Comparison of ENCODE assay signal across 20 cellular contexts in the genomic region with DNA sequence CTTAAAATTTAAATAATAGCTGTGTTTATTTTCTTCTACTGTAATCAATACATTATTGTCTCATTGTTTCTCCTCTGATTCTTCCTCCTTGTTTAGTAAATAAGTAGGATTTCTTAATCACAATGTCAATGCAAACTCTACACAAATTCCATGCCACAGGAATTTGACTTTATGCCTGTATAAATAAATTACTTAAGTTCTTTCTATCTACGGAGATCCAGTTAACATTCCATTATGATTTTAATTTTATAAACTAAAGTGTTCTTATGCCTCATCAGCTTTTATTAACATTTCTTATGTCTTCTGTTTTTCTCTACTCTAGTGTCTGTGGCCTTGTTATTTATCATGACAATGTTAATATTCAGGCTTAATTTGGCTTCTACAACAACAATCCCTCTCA.
DNase-seq lines count a peak whose midpoint lies in the region; ATAC-seq and TF ChIP-seq lines count a peak whose summit lies in the region.
"Had no signal": no experiment of that assay in that cellular context is flagged by ENCODE, and none has a peak within 500 bp of the region (broad histone marks: within the 10 kb centered on the region; RNA-seq: fewer than 3 reads in every experiment).

No MANE protein-coding gene starts in this region.

- H3K79me2 ChIP-seq in GM23338 (replicated peaks; ENCODE audit: insufficient read depth): no peaks in the 10 kb centered on the region

- no peak overlapping the region for H3K27ac ChIP-seq in GM23338 (ENCODE audit: low read depth)
- H3K27ac ChIP-seq in iPS-20b (ENCODE audit: low read length): no peak overlapping the region
- H3K27ac ChIP-seq: BLaER1 had no signal

- no peaks in the 10 kb centered on the region for H3K9me3 Mint-ChIP-seq in GM23338
- H3K9me3 Mint-ChIP-seq: CD14-positive monocyte had no signal

- H3K27ac Mint-ChIP-seq in GM23338: peak overlapping the region; percentile 40; the same call in 1 of the 2 replicates
- H3K27ac Mint-ChIP-seq: CD14-positive monocyte; CD4-positive, alpha-beta memory T cell; CD4-positive, CD25-positive, alpha-beta regulatory T cell had no signal

- H3K9me3 ChIP-seq in iPS-20b (ENCODE audit: insufficient read depth, low read depth, low read length): no peaks in the 10 kb centered on the region
- H3K9me3 ChIP-seq: BE2C, BLaER1, Caco-2 had no signal

- peak overlapping the region; percentile 30; the same call in 1 of the 2 replicates for H3K4me2 ChIP-seq in GM23338
- H3K4me2 ChIP-seq: BLaER1 had no signal

- H3K27me3 Mint-ChIP-seq in GM23338 (ENCODE audit: insufficient read depth, low read depth, poor library complexity): peaks cover 1% of the 10 kb centered on the region
- H3K27me3 Mint-ChIP-seq: CD4-positive, alpha-beta memory T cell; CD4-positive, CD25-positive, alpha-beta regulatory T cell had no signal

- no peak for DNase-seq in GM23338 (ENCODE audit: low spot score)
- DNase-seq in HCEC 1CT: peak; percentile 8
- peak; percentile 2 for DNase-seq in astrocyte of the hippocampus (ENCODE audit: low read depth, low spot score)
- DNase-seq in NCI-H1105 (lab: John Stamatoyannopoulos, UW): no peak
- no peak for DNase-seq in effector CD4-positive, alpha-beta T cell
- DNase-seq in SK-N-DZ (ENCODE audit: low spot score): no peak
- DNase-seq: 8988T; ACHN; BE2C; C1 segment of cervical spinal cord; Caco-2; Calu3; CD4-positive, alpha-beta memory T cell; CD4-positive, CD25-positive, alpha-beta regulatory T cell; DMS79 treated with DMSO at 0.1 percent for 48 hours; GF-D8 had no signal

- peaks cover 5% of the 10 kb centered on the region for H3K4me1 Mint-ChIP-seq in GM23338
- H3K4me1 Mint-ChIP-seq: CD14-positive monocyte; CD4-positive, alpha-beta memory T cell; CD4-positive, CD25-positive, alpha-beta regulatory T cell had no signal

- no peaks in the 10 kb centered on the region for H3F3A ChIP-seq in GM23338 (replicated peaks; ENCODE audit: low read depth)

- H3K27me3 ChIP-seq in GM23338 (ENCODE audit: insufficient read depth) (no peaks in the 10 kb centered on the region), iPS-20b (ENCODE audit: insufficient read depth, low read length) (no peaks in the 10 kb centered on the region)
- H3K27me3 ChIP-seq: BE2C, BLaER1 had no signal

- H3K4me3 ChIP-seq in GM23338 (no peak overlapping the region), iPS-20b (ENCODE audit: low read length) (0 out of 2 replicates have a peak overlapping the region, but pooled peaks have one; percentile 8)
- H3K4me3 ChIP-seq: BLaER1, GM12878 had no signal

- peaks cover 10% of the 10 kb centered on the region; the same call in 1 of the 2 replicates for H3K4me1 ChIP-seq in GM23338 (ENCODE audit: insufficient read depth)
- H3K4me1 ChIP-seq in iPS-20b (ENCODE audit: insufficient read depth, low read length): no peaks in the 10 kb centered on the region
- H3K4me1 ChIP-seq: BE2C, BLaER1, Caco-2 had no signal

- no peak for TF ChIP-seq CTCF in GM23338 (conservative IDR thresholded peaks at IDR 0.05; ENCODE audit: low read depth in 2 of 2)

- no peaks in the 10 kb centered on the region for H3K9me2 ChIP-seq in GM23338 (ENCODE audit: insufficient read depth)

- H3K4me3 Mint-ChIP-seq in GM23338: no peak overlapping the region
- H3K4me3 Mint-ChIP-seq: CD14-positive monocyte; CD4-positive, alpha-beta memory T cell; CD4-positive, CD25-positive, alpha-beta regulatory T cell had no signal

- no peak overlapping the region for H2AFZ ChIP-seq in GM23338

- H3K36me3 ChIP-seq in GM23338 (ENCODE audit: insufficient read depth) (no peaks in the 10 kb centered on the region), iPS-20b (ENCODE audit: insufficient read depth, low read depth, low read length) (no peaks in the 10 kb centered on the region)
- H3K36me3 ChIP-seq: BE2C, BLaER1 had no signal

- H3K9ac ChIP-seq in iPS-20b (ENCODE audit: low read depth, low read length): no peak overlapping the region
- H3K9ac ChIP-seq: BLaER1 had no signal

- ATAC-seq in GM23338: no peak
- ATAC-seq: GM12878 had no signal

- no peaks in the 10 kb centered on the region for H4K20me1 ChIP-seq in GM23338 (replicated peaks; ENCODE audit: insufficient read depth)
- H4K20me1 ChIP-seq: BLaER1 had no signal

- no peaks in the 10 kb centered on the region for H3K36me3 Mint-ChIP-seq in GM23338 (ENCODE audit: low read depth)
- H3K36me3 Mint-ChIP-seq: CD14-positive monocyte; CD4-positive, alpha-beta memory T cell; CD4-positive, CD25-positive, alpha-beta regulatory T cell had no signal

TF ChIP-seq in GM23338, 12 proteins besides CTCF, POLR2A, EP300 and RAD21 (continues in another document):
- TF ChIP-seq EZH2phosphoT487 (IDR thresholded peaks at IDR 0.05; ENCODE audit: unreplicated experiment) (no peak), NANOG (IDR thresholded peaks at IDR 0.05; ENCODE audit: borderline replicate concordance) (no peak), STAT1 (IDR thresholded peaks at IDR 0.05; ENCODE audit: unreplicated experiment) (no peak), ZNF331 (CRISPR knock-in tag; IDR thresholded peaks at IDR 0.05; ENCODE audit: low read depth) (no peak), EZH2 (IDR thresholded peaks at IDR 0.05; ENCODE audit: low read depth, unreplicated experiment) (no peak), ZNF114 (CRISPR knock-in tag; IDR thresholded peaks at IDR 0.05) (no peak), POLR2AphosphoS5 (IDR thresholded peaks at IDR 0.05; ENCODE audit: low read depth) (no peak)
- TF ChIP-seq, protein P1, sequence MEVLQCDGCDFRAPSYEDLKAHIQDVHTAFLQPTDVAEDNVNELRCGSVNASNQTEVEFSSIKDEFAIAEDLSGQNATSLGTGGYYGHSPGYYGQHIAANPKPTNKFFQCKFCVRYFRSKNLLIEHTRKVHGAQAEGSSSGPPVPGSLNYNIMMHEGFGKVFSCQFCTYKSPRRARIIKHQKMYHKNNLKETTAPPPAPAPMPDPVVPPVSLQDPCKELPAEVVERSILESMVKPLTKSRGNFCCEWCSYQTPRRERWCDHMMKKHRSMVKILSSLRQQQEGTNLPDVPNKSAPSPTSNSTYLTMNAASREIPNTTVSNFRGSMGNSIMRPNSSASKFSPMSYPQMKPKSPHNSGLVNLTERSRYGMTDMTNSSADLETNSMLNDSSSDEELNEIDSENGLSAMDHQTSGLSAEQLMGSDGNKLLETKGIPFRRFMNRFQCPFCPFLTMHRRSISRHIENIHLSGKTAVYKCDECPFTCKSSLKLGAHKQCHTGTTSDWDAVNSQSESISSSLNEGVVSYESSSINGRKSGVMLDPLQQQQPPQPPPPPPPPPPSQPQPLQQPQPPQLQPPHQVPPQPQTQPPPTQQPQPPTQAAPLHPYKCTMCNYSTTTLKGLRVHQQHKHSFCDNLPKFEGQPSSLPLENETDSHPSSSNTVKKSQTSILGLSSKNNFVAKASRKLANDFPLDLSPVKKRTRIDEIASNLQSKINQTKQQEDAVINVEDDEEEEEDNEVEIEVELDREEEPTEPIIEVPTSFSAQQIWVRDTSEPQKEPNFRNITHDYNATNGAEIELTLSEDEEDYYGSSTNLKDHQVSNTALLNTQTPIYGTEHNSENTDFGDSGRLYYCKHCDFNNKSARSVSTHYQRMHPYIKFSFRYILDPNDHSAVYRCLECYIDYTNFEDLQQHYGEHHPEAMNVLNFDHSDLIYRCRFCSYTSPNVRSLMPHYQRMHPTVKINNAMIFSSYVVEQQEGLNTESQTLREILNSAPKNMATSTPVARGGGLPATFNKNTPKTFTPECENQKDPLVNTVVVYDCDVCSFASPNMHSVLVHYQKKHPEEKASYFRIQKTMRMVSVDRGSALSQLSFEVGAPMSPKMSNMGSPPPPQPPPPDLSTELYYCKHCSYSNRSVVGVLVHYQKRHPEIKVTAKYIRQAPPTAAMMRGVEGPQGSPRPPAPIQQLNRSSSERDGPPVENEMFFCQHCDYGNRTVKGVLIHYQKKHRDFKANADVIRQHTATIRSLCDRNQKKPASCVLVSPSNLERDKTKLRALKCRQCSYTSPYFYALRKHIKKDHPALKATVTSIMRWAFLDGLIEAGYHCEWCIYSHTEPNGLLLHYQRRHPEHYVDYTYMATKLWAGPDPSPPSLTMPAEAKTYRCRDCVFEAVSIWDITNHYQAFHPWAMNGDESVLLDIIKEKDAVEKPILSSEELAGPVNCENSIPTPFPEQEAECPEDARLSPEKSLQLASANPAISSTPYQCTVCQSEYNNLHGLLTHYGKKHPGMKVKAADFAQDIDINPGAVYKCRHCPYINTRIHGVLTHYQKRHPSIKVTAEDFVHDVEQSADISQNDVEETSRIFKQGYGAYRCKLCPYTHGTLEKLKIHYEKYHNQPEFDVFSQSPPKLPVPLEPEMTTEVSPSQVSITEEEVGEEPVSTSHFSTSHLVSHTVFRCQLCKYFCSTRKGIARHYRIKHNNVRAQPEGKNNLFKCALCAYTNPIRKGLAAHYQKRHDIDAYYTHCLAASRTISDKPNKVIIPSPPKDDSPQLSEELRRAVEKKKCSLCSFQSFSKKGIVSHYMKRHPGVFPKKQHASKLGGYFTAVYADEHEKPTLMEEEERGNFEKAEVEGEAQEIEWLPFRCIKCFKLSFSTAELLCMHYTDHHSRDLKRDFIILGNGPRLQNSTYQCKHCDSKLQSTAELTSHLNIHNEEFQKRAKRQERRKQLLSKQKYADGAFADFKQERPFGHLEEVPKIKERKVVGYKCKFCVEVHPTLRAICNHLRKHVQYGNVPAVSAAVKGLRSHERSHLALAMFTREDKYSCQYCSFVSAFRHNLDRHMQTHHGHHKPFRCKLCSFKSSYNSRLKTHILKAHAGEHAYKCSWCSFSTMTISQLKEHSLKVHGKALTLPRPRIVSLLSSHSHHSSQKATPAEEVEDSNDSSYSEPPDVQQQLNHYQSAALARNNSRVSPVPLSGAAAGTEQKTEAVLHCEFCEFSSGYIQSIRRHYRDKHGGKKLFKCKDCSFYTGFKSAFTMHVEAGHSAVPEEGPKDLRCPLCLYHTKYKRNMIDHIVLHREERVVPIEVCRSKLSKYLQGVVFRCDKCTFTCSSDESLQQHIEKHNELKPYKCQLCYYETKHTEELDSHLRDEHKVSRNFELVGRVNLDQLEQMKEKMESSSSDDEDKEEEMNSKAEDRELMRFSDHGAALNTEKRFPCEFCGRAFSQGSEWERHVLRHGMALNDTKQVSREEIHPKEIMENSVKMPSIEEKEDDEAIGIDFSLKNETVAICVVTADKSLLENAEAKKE (CRISPR knock-in tag; IDR thresholded peaks at IDR 0.05): no peak
- TF ChIP-seq, protein P2, sequence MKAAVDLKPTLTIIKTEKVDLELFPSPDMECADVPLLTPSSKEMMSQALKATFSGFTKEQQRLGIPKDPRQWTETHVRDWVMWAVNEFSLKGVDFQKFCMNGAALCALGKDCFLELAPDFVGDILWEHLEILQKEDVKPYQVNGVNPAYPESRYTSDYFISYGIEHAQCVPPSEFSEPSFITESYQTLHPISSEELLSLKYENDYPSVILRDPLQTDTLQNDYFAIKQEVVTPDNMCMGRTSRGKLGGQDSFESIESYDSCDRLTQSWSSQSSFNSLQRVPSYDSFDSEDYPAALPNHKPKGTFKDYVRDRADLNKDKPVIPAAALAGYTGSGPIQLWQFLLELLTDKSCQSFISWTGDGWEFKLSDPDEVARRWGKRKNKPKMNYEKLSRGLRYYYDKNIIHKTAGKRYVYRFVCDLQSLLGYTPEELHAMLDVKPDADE (IDR thresholded peaks at IDR 0.05): no peak

Comparison
In these comparisons a context has a peak if more than half of its experiments do, and no peak if none do; other contexts are left out.
1. DNase-seq: peak in HCEC 1CT (single experiment) and astrocyte of the hippocampus (single experiment); none in GM23338 (single experiment), NCI-H1105 (single experiment), effector CD4-positive, alpha-beta T cell (single experiment) and SK-N-DZ (single experiment).